ENCODE assay signal across 9 cellular contexts in the genomic region with DNA sequence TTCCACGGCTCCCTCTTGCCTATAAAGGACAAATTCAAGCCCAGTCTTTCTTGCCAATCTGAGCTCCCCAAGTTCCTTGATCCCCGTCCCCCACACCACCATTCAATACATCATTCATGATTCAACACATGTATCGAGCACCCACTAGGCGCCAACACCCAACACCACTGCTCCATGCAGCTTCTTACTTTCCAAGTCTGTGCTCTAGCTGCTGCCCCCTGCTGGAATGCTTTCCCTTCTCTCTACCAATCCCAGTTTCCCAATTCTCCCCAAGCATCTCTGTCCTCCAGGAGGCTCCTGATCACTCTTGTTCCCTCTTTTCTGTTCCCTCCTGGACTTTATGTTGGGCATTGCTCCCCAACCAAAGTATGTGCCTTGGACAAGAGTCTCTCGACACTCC.
DNase-seq lines count a peak whose midpoint lies in the region; ATAC-seq, FAIRE-seq and TF ChIP-seq lines count a peak whose summit lies in the region.
"Had no signal": no experiment of that assay in that cellular context is flagged by ENCODE, and none has a peak within 500 bp of the region (broad histone marks: within the 10 kb centered on the region; RNA-seq: fewer than 3 reads in every experiment).

No MANE protein-coding gene starts in this region.

- in situ Hi-C loops in K562 (cut with MboI) = no loop called here

- H3K4me1 Mint-ChIP-seq in naive thymus-derived CD4-positive, alpha-beta T cell = peaks cover 15 to 37% (median 24%) of the 10 kb centered on the region in 7 donors

- POLR2A ChIA-PET in HCT116 (lab: Charles Lee) (no interaction called here), K562 (lab: Yijun Ruan, JAX) (interaction anchor here (1.2 kb wide), 1 partner anchor 9 kb away, joined by 5 read pairs; no protein-coding TSS in a partner anchor)
- POLR2A ChIA-PET in naive thymus-derived CD4-positive, alpha-beta T cell (lab: Charles Lee) = interaction anchor here (2.5 kb wide), 1 partner anchor 9 kb away, joined by 11 read pairs; no protein-coding TSS in a partner anchor

- H3K9me1 ChIP-seq in K562 (ENCODE audit: control insufficient read depth, insufficient read depth, low read length) = no peaks in the 10 kb centered on the region

- TF ChIP-seq CTCF in HCT116 (IDR thresholded peaks at IDR 0.05 in 2 of 3, conservative IDR thresholded peaks at IDR 0.05 in 1 of 3; ENCODE audit: borderline replicate concordance in 1 of 3, insufficient read depth in 1 of 3, low read depth in 2 of 3, low read length in 2 of 3) (peak; percentile 50 to 70 (median 68); a peak in 5 of 6 replicates), K562 (IDR thresholded peaks at IDR 0.05 in 2 of 3, conservative IDR thresholded peaks at IDR 0.05 in 1 of 3; ENCODE audit: insufficient read depth in 2 of 3, low read depth in 1 of 3, low read length in 3 of 3) (peak; percentile 56 to 72 (median 64))

- H3K27me3 Mint-ChIP-seq in naive thymus-derived CD4-positive, alpha-beta T cell = no peaks in the 10 kb centered on the region

- 58% methylated on average over 4 of the region's 5 CpGs for WGBS in K562 (ENCODE audit: insufficient coverage, low coverage, missing lambda C conversion rate)

- DNase-seq in COLO668 (lab: John Stamatoyannopoulos, UW; ENCODE audit: unreplicated experiment) (peak; percentile 31), HCT116 (ENCODE audit: low read depth, low spot score) (peak; percentile 22), K562 (ENCODE audit: extremely low read depth in 1 of 4, low spot score in 3 of 4) (peak; percentile 33 to 57 (median 45)), middle frontal gyrus (ENCODE audit: extremely low spot score, low spot score) (no peak)
- no peak for DNase-seq in naive thymus-derived CD4-positive, alpha-beta T cell
- DNase-seq: activated CD8-positive, alpha-beta memory T cell treated with anti-CD3 and anti-CD28 coated beads, Interleukin-2, amount 50 U/mL, for 48 hours had no signal

- no peaks in the 10 kb centered on the region for H3K9me3 Mint-ChIP-seq in naive thymus-derived CD4-positive, alpha-beta T cell

- H2AFZ ChIP-seq in HCT116 (ENCODE audit: low read depth, low read length, poor library complexity, severe bottlenecking) (no peak overlapping the region), K562 (ENCODE audit: low read depth, low read length) (no peak overlapping the region)

- CTCF ChIA-PET in HCT116 (lab: Charles Lee) = interaction anchor here (1.0 to 2.4 kb wide), 5 partner anchors 9 to 60 kb away, joined by 3 to 8 read pairs (median 7); no protein-coding TSS in a partner anchor
- CTCF ChIA-PET in K562 (lab: Yijun Ruan, JAX; ENCODE audit: low intra/inter-chr PET ratio) = interaction anchor here (0.6 kb wide), 1 partner anchor 65 kb away, joined by 4 read pairs; no protein-coding TSS in a partner anchor
- CTCF ChIA-PET in naive thymus-derived CD4-positive, alpha-beta T cell (lab: Charles Lee) = interaction anchor here (3.4 kb wide), 1 partner anchor 20 kb away, joined by 12 read pairs; no protein-coding TSS in a partner anchor

- H3K27ac ChIP-seq in HCT116 (ENCODE audit: low read depth, low read length) (no peak overlapping the region), K562 (ENCODE audit: extremely low read depth, low read depth, low read length) (no peak overlapping the region)
- H3K27ac ChIP-seq in naive thymus-derived CD4-positive, alpha-beta T cell (ENCODE audit: low read depth, low read length) = no peak overlapping the region

- intact Hi-C loops in HCT116 (cut with micrococcal nuclease) (no loop called here), K562 (cut with micrococcal nuclease) (loop anchor here (5.0 kb wide), 1 partner anchor 49 kb away; no protein-coding TSS in a partner anchor)
- intact Hi-C loops in naive thymus-derived CD4-positive, alpha-beta T cell (cut with micrococcal nuclease) = no loop called here

- no peaks in the 10 kb centered on the region for H4K20me1 ChIP-seq in HCT116 (ENCODE audit: insufficient read depth)
- H4K20me1 ChIP-seq in K562 (replicated peaks; ENCODE audit: control insufficient read depth, insufficient read depth, low read length) = no peaks in the 10 kb centered on the region

- H3K79me2 ChIP-seq in HCT116 (ENCODE audit: insufficient read depth, low read length) (no peaks in the 10 kb centered on the region), K562 (ENCODE audit: control insufficient read depth, insufficient read depth, low read length) (peaks cover 36% of the 10 kb centered on the region)

- TF ChIP-seq POLR2A in HCT116 (IDR thresholded peaks at IDR 0.05; ENCODE audit: borderline replicate concordance, extremely low read depth, insufficient read depth, insufficient read length) (no peak), K562 (conservative IDR thresholded peaks at IDR 0.05) (no peak), GM18505 (IDR thresholded peaks at IDR 0.05; ENCODE audit: borderline replicate concordance, extremely low read depth, insufficient read depth, insufficient read length) (no peak)

- H3K36me3 Mint-ChIP-seq in naive thymus-derived CD4-positive, alpha-beta T cell = peaks cover 0 to 11% (median 0%) of the 10 kb centered on the region in 5 donors

- ATAC-seq in HCT116 (peak; percentile 72), K562 (peak; percentile 41; the same call in 2 of the 3 replicates), HG03108 (IDR thresholded peaks at IDR 0.05; ENCODE audit: unreplicated experiment) (no peak), GM18505 (IDR thresholded peaks at IDR 0.05; ENCODE audit: unreplicated experiment) (no peak), GM18517 (IDR thresholded peaks at IDR 0.05; ENCODE audit: unreplicated experiment) (no peak)
- no peak for ATAC-seq in naive thymus-derived CD4-positive, alpha-beta T cell

- BruUV-seq in HCT116 (replicated peaks; lab: Mats Ljungman, UMichigan) = no TSS peak
- no TSS peak for BruUV-seq in K562 (replicated peaks; lab: Mats Ljungman, UMichigan)

- H3K4me3 ChIP-seq in HCT116 (replicated peaks in 1 of 2; ENCODE audit: low read depth in 1 of 2, low read length in 2 of 2) (no peak overlapping the region), K562 (no peak overlapping the region)
- no peak overlapping the region for H3K4me3 ChIP-seq in naive thymus-derived CD4-positive, alpha-beta T cell (ENCODE audit: low read length)

- H3K4me1 ChIP-seq in HCT116 (ENCODE audit: control insufficient read depth in 1 of 2, insufficient read depth in 2 of 2, low read length in 2 of 2) (no peaks in the 10 kb centered on the region), K562 (replicated peaks in 1 of 2; ENCODE audit: control insufficient read depth in 2 of 2, insufficient read depth in 2 of 2, low read length in 2 of 2) (peaks cover 14 to 36% of the 10 kb centered on the region in 2 experiments)
- H3K4me1 ChIP-seq in naive thymus-derived CD4-positive, alpha-beta T cell (ENCODE audit: control insufficient read depth in 2 of 2, insufficient read depth in 2 of 2, low read length in 2 of 2) = peaks cover 4 to 15% of the 10 kb centered on the region in 2 donors

- TF ChIP-seq RAD21 in HCT116 (IDR thresholded peaks at IDR 0.05; ENCODE audit: low read depth) (no peak; the same call in 1 of the 2 replicates), K562 (CRISPR knock-in tag; conservative IDR thresholded peaks at IDR 0.05 in 1 of 2, IDR thresholded peaks at IDR 0.05 in 1 of 2) (peak in 1 of 2 experiments; percentile 46; a peak in 2 of 4 replicates)

- RAD21 ChIA-PET in HCT116 (lab: Charles Lee; ENCODE audit: low non-redundant PET in 1 of 2, low total read pairs in 2 of 2, uncharacterized antibody in 2 of 2, unreplicated experiment in 2 of 2) = no interaction called here

- no peaks in the 10 kb centered on the region for H3K36me3 ChIP-seq in HCT116 (ENCODE audit: control insufficient read depth in 1 of 2, insufficient read depth in 2 of 2, low read length in 2 of 2)
- peaks cover 10% of the 10 kb centered on the region; the same call in 1 of the 3 replicates for H3K36me3 ChIP-seq in K562 (ENCODE audit: control insufficient read depth, insufficient read depth, low read length)
- no peaks in the 10 kb centered on the region for H3K36me3 ChIP-seq in naive thymus-derived CD4-positive, alpha-beta T cell (ENCODE audit: control insufficient read depth in 2 of 3, insufficient read depth in 3 of 3, low read length in 3 of 3)

- H3K9ac ChIP-seq in HCT116 (ENCODE audit: low read length) (no peak overlapping the region), K562 (ENCODE audit: insufficient read depth in 1 of 2, low read depth in 2 of 2, low read length in 2 of 2) (no peak overlapping the region)

- no peak overlapping the region for H3K4me3 Mint-ChIP-seq in naive thymus-derived CD4-positive, alpha-beta T cell

- no peak for TF ChIP-seq EP300 in K562 (IDR thresholded peaks at IDR 0.05; ENCODE audit: low read length)

- H3K9me3 ChIP-seq in HCT116 (ENCODE audit: control insufficient read depth in 1 of 2, insufficient read depth in 1 of 2, low read depth in 1 of 2, low read length in 2 of 2) = no peaks in the 10 kb centered on the region
- no peaks in the 10 kb centered on the region for H3K9me3 ChIP-seq in K562 (replicated peaks; ENCODE audit: control insufficient read depth, insufficient read depth, low read depth, low read length)
- H3K9me3 ChIP-seq in naive thymus-derived CD4-positive, alpha-beta T cell (ENCODE audit: control insufficient read depth in 2 of 3, low read length in 3 of 3) = no peaks in the 10 kb centered on the region

- H3K27me3 ChIP-seq in HCT116 (ENCODE audit: insufficient read depth, low read length) (no peaks in the 10 kb centered on the region), K562 (ENCODE audit: control insufficient read depth in 2 of 2, insufficient read depth in 2 of 2, low read length in 2 of 2) (no peaks in the 10 kb centered on the region)
- no peaks in the 10 kb centered on the region for H3K27me3 ChIP-seq in naive thymus-derived CD4-positive, alpha-beta T cell (ENCODE audit: control insufficient read depth in 2 of 2, insufficient read depth in 2 of 2, low read length in 2 of 2)

- no peaks in the 10 kb centered on the region for H3K9me2 ChIP-seq in HCT116 (ENCODE audit: insufficient read depth)

- H3K4me2 ChIP-seq in HCT116 (ENCODE audit: low read length) (no peak overlapping the region), K562 (ENCODE audit: insufficient read depth, low read length) (no peak overlapping the region)

- no peak for FAIRE-seq in K562 (lab: Jason Lieb, UNC)

- peak overlapping the region in 6 of 9 donors; percentile 21 to 81 (median 54) for H3K27ac Mint-ChIP-seq in naive thymus-derived CD4-positive, alpha-beta T cell

TF ChIP-seq in HCT116, 20 proteins besides CTCF, POLR2A, EP300 and RAD21 (continues in another document):
- TF ChIP-seq EZH2 (IDR thresholded peaks at IDR 0.05) = no peak
- no peak for TF ChIP-seq ELF1 (IDR thresholded peaks at IDR 0.05; ENCODE audit: borderline replicate concordance, low read depth)

TF ChIP-seq in K562, 482 proteins besides CTCF, POLR2A, EP300 and RAD21 (continues in another document):
- TF ChIP-seq ARHGAP35 (IDR thresholded peaks at IDR 0.05; ENCODE audit: partially characterized antibody) (no peak), EHMT2 (IDR thresholded peaks at IDR 0.05) (peak; percentile 77), ZNF384 (IDR thresholded peaks at IDR 0.05; ENCODE audit: low read depth, low read length) (no peak), OTX1 (CRISPR knock-in tag; IDR thresholded peaks at IDR 0.05) (no peak)

Comparison
In these comparisons a context has a peak if more than half of its experiments do, and no peak if none do; other contexts are left out.
1. DNase-seq: peak in COLO668 (single experiment), HCT116 (single experiment) and K562 (4 of 4); none in naive thymus-derived CD4-positive, alpha-beta T cell (0 of 9) and middle frontal gyrus (single experiment).
2. ATAC-seq: peak in HCT116 (single experiment) and K562 (single experiment); none in naive thymus-derived CD4-positive, alpha-beta T cell (single experiment), HG03108 (single experiment), GM18505 (single experiment) and GM18517 (single experiment).